ENCODE assay signal across 19 cellular contexts in the genomic region with DNA sequence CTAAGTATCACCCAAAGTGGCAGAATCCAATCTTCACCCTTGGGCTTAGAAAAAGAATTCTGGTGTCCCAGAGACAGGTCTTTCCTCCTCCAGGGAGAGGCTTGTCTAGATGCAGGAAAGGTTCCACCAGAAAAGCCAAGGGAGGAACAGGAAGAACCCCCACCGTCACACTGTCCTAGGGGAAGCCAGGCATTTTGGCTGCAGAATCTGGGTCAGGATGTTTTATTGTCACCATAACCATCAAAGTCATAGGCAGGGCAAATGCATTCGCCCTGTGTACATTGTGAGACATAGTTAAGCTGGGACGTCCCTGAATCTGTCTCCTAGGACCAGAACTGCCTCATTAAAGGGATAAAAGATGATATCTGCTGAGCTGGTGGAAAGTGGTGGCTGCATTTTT.
"Had no signal": no experiment of that assay in that cellular context is flagged by ENCODE, and none has a peak within 500 bp of the region (broad histone marks: within the 10 kb centered on the region; RNA-seq: fewer than 3 reads in every experiment).

No MANE protein-coding gene starts in this region.

- H3K27ac ChIP-seq: breast epithelium, SJSA1, WERI-Rb-1 had no signal

- H3K4me3 ChIP-seq: breast epithelium, SJSA1 had no signal

- H3K36me3 ChIP-seq: breast epithelium, SJSA1, WERI-Rb-1 had no signal

- ATAC-seq: activated CD4-positive, alpha-beta T cell treated with anti-CD3 and anti-CD28 coated beads for 36 hours; activated T-helper 17 cell treated with anti-CD3 and anti-CD28 coated beads, Interleukin-2, amount 50 U/mL, for 72 hours; PC-3; SK-N-SH treated with all-trans-retinoic acid at 6 μM for 48 hours had no signal

- H3K36me3 Mint-ChIP-seq: activated naive CD8-positive, alpha-beta T cell had no signal

- H3K9me3 Mint-ChIP-seq: activated CD4-positive, alpha-beta memory T cell treated with anti-CD3 and anti-CD28 coated beads, Interleukin-2, amount 10 ng/mL, durations not matched to agents 7 days and 5 days; activated naive CD4-positive, alpha-beta T cell treated with anti-CD3 and anti-CD28 coated beads for 36 hours; activated T-helper 17 cell treated with anti-CD3 and anti-CD28 coated beads, Interleukin-2, amount 50 U/mL, for 72 hours; T-helper 2 cell treated with Interferon-gamma antibody and Interleukin-4, amounts not matched to agents 5 μg/mL and 100 μg/mL, for 36 hours had no signal

- H3K4me1 ChIP-seq: breast epithelium, SJSA1 had no signal

- H3K4me1 Mint-ChIP-seq: activated T-helper 17 cell treated with anti-CD3 and anti-CD28 coated beads, Interleukin-2, amount 50 U/mL, for 72 hours had no signal

- H3K27me3 ChIP-seq: SJSA1 had no signal

- H3K27ac Mint-ChIP-seq: activated CD4-positive, alpha-beta memory T cell treated with anti-CD3 and anti-CD28 coated beads, Interleukin-2, amount 10 ng/mL, durations not matched to agents 7 days and 5 days; activated CD4-positive, alpha-beta T cell treated with anti-CD3 and anti-CD28 coated beads for 36 hours; activated naive CD4-positive, alpha-beta T cell treated with anti-CD3 and anti-CD28 coated beads for 36 hours; activated naive CD8-positive, alpha-beta T cell; activated T-helper 17 cell treated with anti-CD3 and anti-CD28 coated beads, Interleukin-2, amount 50 U/mL, for 72 hours; T-helper 2 cell treated with Interferon-gamma antibody and Interleukin-4, amounts not matched to agents 5 μg/mL and 100 μg/mL, for 36 hours had no signal

- DNase-seq: activated CD4-positive, alpha-beta memory T cell treated with anti-CD3 and anti-CD28 coated beads, Interleukin-2, amount 10 ng/mL, durations not matched to agents 7 days and 5 days; activated CD4-positive, alpha-beta T cell treated with anti-CD3 and anti-CD28 coated beads, Interleukin-2, amount 50 U/mL, for 1 hour; activated gamma-delta T cell; activated T-cell treated with anti-CD3 and anti-CD28 coated beads for 4 hours; activated T-cell treated with anti-CD3 and anti-CD28 coated beads, Interleukin-2, amount 50 U/mL, for 48 hours; NCI-H2029; NCI-H2107; NCI-H2171 treated with DMSO at 0.1 percent for 48 hours; NCI-H226; WERI-Rb-1 had no signal

- H3K4me3 Mint-ChIP-seq: activated CD4-positive, alpha-beta memory T cell treated with anti-CD3 and anti-CD28 coated beads, Interleukin-2, amount 10 ng/mL, durations not matched to agents 7 days and 5 days; activated CD4-positive, alpha-beta T cell treated with anti-CD3 and anti-CD28 coated beads for 36 hours; activated naive CD4-positive, alpha-beta T cell treated with anti-CD3 and anti-CD28 coated beads for 36 hours; activated naive CD8-positive, alpha-beta T cell; activated T-helper 17 cell treated with anti-CD3 and anti-CD28 coated beads, Interleukin-2, amount 50 U/mL, for 72 hours; T-helper 2 cell treated with Interferon-gamma antibody and Interleukin-4, amounts not matched to agents 5 μg/mL and 100 μg/mL, for 36 hours had no signal

- H3K9me3 ChIP-seq: breast epithelium, SJSA1 had no signal
